In genomic region chrX:101051549-101052302, GRCh38 we compare ENCODE assay signal across 8 cellular contexts. TPM values are rescaled to one million over a fixed set of nuclear protein-coding genes. Genes with fewer than 3 reads are reported as not detected.
DNase-seq lines count a peak whose midpoint lies in the region; TF ChIP-seq lines count a peak whose summit lies in the region.

TRMT2B (minus strand) TSS chrX:101052111; CDS start chrX:101042289, 9,822 bp downstream.

- H3K14ac ChIP-seq in H9 (ENCODE audit: insufficient read depth, low read length), result peak within 1 kb of the TSS; percentile 8; the same call in 1 of the 2 replicates

- no peak within 1 kb of the TSS for H2BK15ac ChIP-seq in H9 (ENCODE audit: low read depth, low read length)

- H3K4me3 ChIP-seq in SJSA1, result peak within 1 kb of the TSS; percentile 57

- H3K4me1 ChIP-seq in H9 (ENCODE audit: insufficient read depth, low read length) (no peaks in the 10 kb centered on the region; the same call in 1 of the 2 replicates), SJSA1 (replicated peaks) (peaks cover 11% of the 10 kb centered on the region)

- H2AK5ac ChIP-seq in H9 (ENCODE audit: insufficient read length, low read length), result no peak within 1 kb of the TSS

- H3K79me2 ChIP-seq in H9 (ENCODE audit: insufficient read depth, low read length), result no peaks in the 10 kb centered on the region

- TF ChIP-seq CTCF in H9 (conservative IDR thresholded peaks at IDR 0.05), result no peak

- H3K23ac ChIP-seq in H9 (ENCODE audit: insufficient read length, low read depth, low read length), result no peak within 1 kb of the TSS

- H3K27me3 Mint-ChIP-seq in H9 (ENCODE audit: low read depth), result no peaks in the 10 kb centered on the region

- H3K9me3 Mint-ChIP-seq in H9, result peaks cover 59 to 69% of the 10 kb centered on the region in 2 experiments

- H3K36me3 ChIP-seq in SJSA1, result no peaks in the 10 kb centered on the region

- H2BK120ac ChIP-seq in H9 (ENCODE audit: low read depth, low read length, poor library complexity, severe bottlenecking), result no peak within 1 kb of the TSS

- H3K27me3 ChIP-seq in H9 (ENCODE audit: insufficient read depth, low read length), result no peaks in the 10 kb centered on the region
- H3K27me3 ChIP-seq in SJSA1 (replicated peaks), result no peaks in the 10 kb centered on the region

- H3K18ac ChIP-seq in H9 (ENCODE audit: insufficient read length, low read depth, low read length), result no peak within 1 kb of the TSS

- H3K23me2 ChIP-seq in H9 (ENCODE audit: insufficient read length, low read depth, low read length, poor library complexity, severe bottlenecking), result peaks cover 5% of the 10 kb centered on the region

- H2BK5ac ChIP-seq in H9 (ENCODE audit: insufficient read length, low read length), result no peak within 1 kb of the TSS

- H3K27ac ChIP-seq in H9 (ENCODE audit: insufficient read length, low read depth, low read length) (no peak within 1 kb of the TSS), SJSA1 (peak within 1 kb of the TSS; percentile 74)

- H4K8ac ChIP-seq in H9 (replicated peaks; ENCODE audit: insufficient read length, low read depth, low read length), result no peak within 1 kb of the TSS

- H4K20me1 ChIP-seq in H9 (ENCODE audit: control insufficient read depth, insufficient read depth, insufficient read length), result no peaks in the 10 kb centered on the region

- H3K9me3 ChIP-seq in H9 (ENCODE audit: control insufficient read depth, low read depth, low read length) (peaks cover 20% of the 10 kb centered on the region), SJSA1 (replicated peaks) (no peaks in the 10 kb centered on the region)

- no peak within 1 kb of the TSS for H3K56ac ChIP-seq in H9 (ENCODE audit: insufficient read length, low read depth, low read length)

- H3K79me1 ChIP-seq in H9 (ENCODE audit: insufficient read depth, low read depth, low read length, poor library complexity, severe bottlenecking), result no peaks in the 10 kb centered on the region

- H3K36me3 Mint-ChIP-seq in H9 (ENCODE audit: insufficient read depth in 1 of 3, low read depth in 3 of 3), result peaks cover 16 to 22% (median 22%) of the 10 kb centered on the region in 3 experiments

- no peak within 1 kb of the TSS for H2AFZ ChIP-seq in H9 (ENCODE audit: low read length)

- H2BK12ac ChIP-seq in H9 (ENCODE audit: insufficient read length, low read depth, low read length), result no peak within 1 kb of the TSS

- H3K9ac ChIP-seq in H9 (ENCODE audit: extremely low read depth, insufficient read length, low read length), result peak within 1 kb of the TSS; percentile 35

- peak within 1 kb of the TSS; percentile 82 to 85 for H3K4me3 Mint-ChIP-seq in H9

- peak within 1 kb of the TSS; percentile 40 to 93 (median 74); a peak in 4 of 7 replicates for H3K27ac Mint-ChIP-seq in H9

- H3K4me2 ChIP-seq in H9 (ENCODE audit: insufficient read depth, insufficient read length, low read length), result peak within 1 kb of the TSS; percentile 49

- no peak within 1 kb of the TSS for H3T11ph ChIP-seq in H9 (ENCODE audit: low read length)

- WGBS in H9 (ENCODE audit: extremely low coverage, insufficient read length, low lambda C conversion rate), result no CpG with 5 or more reads among the region's 43 CpGs

- no peak within 1 kb of the TSS for H4K91ac ChIP-seq in H9 (ENCODE audit: insufficient read length, low read depth, low read length)

- no peak within 1 kb of the TSS for H2BK20ac ChIP-seq in H9 (ENCODE audit: low read depth, low read length, poor library complexity, severe bottlenecking)

- peaks cover 3 to 5% of the 10 kb centered on the region in 2 experiments; a peak in 1 of 4 replicates for H3K4me1 Mint-ChIP-seq in H9

- DNase-seq in GDM1 (lab: John Stamatoyannopoulos, UW), result peak; percentile 84
- peak; percentile 78 for DNase-seq in H9
- DNase-seq in M059J (ENCODE audit: low read depth), result peak; percentile 88
- peak; percentile 60 to 82 for DNase-seq in SJSA1 (ENCODE audit: low read depth in 1 of 2, low spot score in 2 of 2)
- DNase-seq in activated naive CD4-positive, alpha-beta T cell (lab: John Stamatoyannopoulos, UW), result peak; percentile 25 to 77 (median 49)
- peak; percentile 78 for DNase-seq in germinal center (ENCODE audit: low spot score)
- DNase-seq in nucleus accumbens (lab: John Stamatoyannopoulos, UW), result peak; percentile 4 to 83 (median 52)
- DNase-seq in superior temporal gyrus (ENCODE audit: extremely low spot score), result peak; percentile 66

- H4K5ac ChIP-seq in H9 (ENCODE audit: insufficient read length, low read depth, low read length), result no peak within 1 kb of the TSS

- H3K4ac ChIP-seq in H9 (ENCODE audit: low read depth, low read length), result no peak within 1 kb of the TSS

RNA-seq across cellular contexts. Expression of gene TRMT2B, which starts in this region (rescaled TPM):
- 13.7 and 16.0 TPM in 2 replicates for total RNA-seq in H9 (2021)
- total RNA-seq in M059J (2014; rRNA removed; shearing (Covaris generic)), result 31.4 and 32.8 TPM in 2 replicates
- 13.7 and 18.7 TPM in 2 replicates for total RNA-seq in SJSA1 (2014; rRNA removed; shearing (Covaris generic))
